ENCODE assay signal across 24 cellular contexts in genomic region chr2:12754643-12755042, GRCh38.
"Had no signal": no experiment of that assay in that cellular context is flagged by ENCODE, and none has a peak within 500 bp of the region (broad histone marks: within the 10 kb centered on the region; RNA-seq: fewer than 3 reads in every experiment).

No MANE protein-coding gene starts in this region.

- DNase-seq: activated CD4-positive, alpha-beta T cell treated with anti-CD3 and anti-CD28 coated beads, Interleukin-2, amount 10 ng/mL, durations not matched to agents 7 days and 5 days; activated CD4-positive, CD25-positive, alpha-beta regulatory T cell treated with anti-CD3 and anti-CD28 coated beads, Interleukin-2, amount 50 U/mL, for 72 hours; activated CD8-positive, alpha-beta T cell treated with anti-CD3 and anti-CD28 coated beads, Interleukin-2, amount 10 ng/mL, durations not matched to agents 7 days and 5 days; activated naive CD4-positive, alpha-beta T cell; activated T-cell treated with anti-CD3 and anti-CD28 coated beads, Interleukin-2, amount 50 U/mL, for 1 hour; brain microvascular endothelial cell; dorsolateral prefrontal cortex; effector memory CD8-positive, alpha-beta T cell; kidney glomerular epithelial cell; naive thymus-derived CD8-positive, alpha-beta T cell; pancreas; sigmoid colon; stimulated activated CD4-positive, alpha-beta T cell treated with anti-CD3 and anti-CD28 coated beads, Interleukin-2, amount 100 ng/mL, for 48 hours; stimulated activated CD8-positive, alpha-beta memory T cell treated with anti-CD3 and anti-CD28 coated beads, Interleukin-4, amount 100 ng/mL, for 48 hours; stimulated activated naive CD4-positive, alpha-beta T cell; T-cell; testis; trophoblast cell; uterus had no signal

- H3K4me3 ChIP-seq: adrenal gland, ascending aorta, dorsolateral prefrontal cortex, esophagus muscularis mucosa, lung, pancreas, sigmoid colon, uterus had no signal

- H3K9me3 ChIP-seq: adrenal gland, ascending aorta, esophagus muscularis mucosa, pancreas, sigmoid colon, testis, uterus had no signal

- H3K36me3 ChIP-seq: adrenal gland, ascending aorta, brain microvascular endothelial cell, esophagus muscularis mucosa, pancreas, sigmoid colon, uterus had no signal

- H3K27me3 ChIP-seq: adrenal gland, ascending aorta, brain microvascular endothelial cell, dorsolateral prefrontal cortex, esophagus muscularis mucosa, pancreas, sigmoid colon, testis, uterus had no signal

- ATAC-seq: activated CD8-positive, alpha-beta T cell treated with anti-CD3 and anti-CD28 coated beads, Interleukin-2, amount 10 ng/mL, durations not matched to agents 7 days and 5 days; effector memory CD8-positive, alpha-beta T cell; naive thymus-derived CD8-positive, alpha-beta T cell; pancreas; T-cell had no signal

- H3K27ac ChIP-seq: adrenal gland, ascending aorta, brain microvascular endothelial cell, dorsolateral prefrontal cortex, esophagus muscularis mucosa, pancreas, sigmoid colon, testis, uterus, VCaP had no signal

- H3K4me1 ChIP-seq: ascending aorta, pancreas, testis, uterus had no signal
